In the genomic region with DNA sequence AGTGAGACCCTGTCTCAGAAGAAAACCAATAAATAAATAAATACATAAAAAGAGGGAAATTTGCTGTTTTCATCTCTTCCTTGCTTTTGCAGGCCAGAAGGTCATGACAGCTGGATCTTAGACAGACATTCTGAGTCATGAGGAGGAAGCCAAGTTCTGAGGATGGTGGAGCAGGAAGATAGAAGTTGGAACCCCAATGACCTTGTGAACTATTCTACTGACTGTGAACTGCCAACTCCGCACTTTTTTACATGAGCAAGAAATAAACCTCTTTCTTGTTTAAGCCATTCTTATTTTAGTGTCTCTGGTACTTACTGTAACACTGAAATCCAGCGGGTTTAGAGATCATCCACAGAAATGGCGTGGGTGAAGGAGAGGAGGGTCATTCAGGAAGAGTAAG, we compare ENCODE assay signal across 21 cellular contexts. TPM values are rescaled to one million over a fixed set of nuclear protein-coding genes. Genes with fewer than 3 reads are reported as not detected.
DNase-seq lines count a peak whose midpoint lies in the region; ATAC-seq and TF ChIP-seq lines count a peak whose summit lies in the region.
"Had no signal": no experiment of that assay in that cellular context is flagged by ENCODE, and none has a peak within 500 bp of the region (broad histone marks: within the 10 kb centered on the region; RNA-seq: fewer than 3 reads in every experiment).

No MANE protein-coding gene starts in this region.

- H4K20me1 ChIP-seq in DND-41 (ENCODE audit: insufficient read depth, low read length), result no peaks in the 10 kb centered on the region

- H3K27ac ChIP-seq in DND-41 (ENCODE audit: low read length), result 0 out of 2 replicates have a peak overlapping the region, but pooled peaks have one; percentile 9
- H3K27ac ChIP-seq: colonic mucosa, neural progenitor cell had no signal

- H3K9me3 Mint-ChIP-seq in activated naive CD4-positive, alpha-beta T cell treated with anti-CD3 and anti-CD28 coated beads for 36 hours, result no peaks in the 10 kb centered on the region
- peaks cover 24% of the 10 kb centered on the region for H3K9me3 Mint-ChIP-seq in activated T-helper 1 cell treated with anti-CD3 and anti-CD28 coated beads, Interleukin-12 subunit alpha, Interleukin-12 subunit beta, Interleukin-2, Interleukin-4 antibody, amounts not matched to agents 30 ng/mL and 10 ng/mL and 1 ng/mL, durations not matched to agents 14 hours and 24 hours and 36 hours
- peaks cover 0 to 29% (median 0%) of the 10 kb centered on the region in 9 donors for H3K9me3 Mint-ChIP-seq in naive thymus-derived CD8-positive, alpha-beta T cell
- H3K9me3 Mint-ChIP-seq in Caco-2 (ENCODE audit: unreplicated experiment), result no peaks in the 10 kb centered on the region
- H3K9me3 Mint-ChIP-seq: neural progenitor cell had no signal

- no peaks in the 10 kb centered on the region for H3K36me3 ChIP-seq in DND-41 (ENCODE audit: insufficient read depth, low read length)
- no peaks in the 10 kb centered on the region for H3K36me3 ChIP-seq in Caco-2 (ENCODE audit: control insufficient read depth, insufficient read depth, low read length)
- H3K36me3 ChIP-seq: colonic mucosa, HAP-1, neural progenitor cell had no signal

- peak overlapping the region; percentile 57 for H3K27ac Mint-ChIP-seq in activated naive CD4-positive, alpha-beta T cell treated with anti-CD3 and anti-CD28 coated beads for 36 hours
- peak overlapping the region; percentile 36 for H3K27ac Mint-ChIP-seq in activated T-helper 1 cell treated with anti-CD3 and anti-CD28 coated beads, Interleukin-12 subunit alpha, Interleukin-12 subunit beta, Interleukin-2, Interleukin-4 antibody, amounts not matched to agents 30 ng/mL and 10 ng/mL and 1 ng/mL, durations not matched to agents 14 hours and 24 hours and 36 hours
- peak overlapping the region; percentile 90 to 100 (median 96) for H3K27ac Mint-ChIP-seq in naive thymus-derived CD8-positive, alpha-beta T cell
- H3K27ac Mint-ChIP-seq in Caco-2 (ENCODE audit: unreplicated experiment), result no peak overlapping the region
- H3K27ac Mint-ChIP-seq: neural progenitor cell, progenitor cell of endocrine pancreas had no signal

- H3K79me2 ChIP-seq in DND-41 (ENCODE audit: insufficient read depth, low read length), result 0 out of 2 replicates have a peak, but pooled peaks cover 3% of the 10 kb centered on the region

- peaks cover 90% of the 10 kb centered on the region for H3K4me1 Mint-ChIP-seq in activated naive CD4-positive, alpha-beta T cell treated with anti-CD3 and anti-CD28 coated beads for 36 hours (ENCODE audit: low read depth)
- H3K4me1 Mint-ChIP-seq in activated T-helper 1 cell treated with anti-CD3 and anti-CD28 coated beads, Interleukin-12 subunit alpha, Interleukin-12 subunit beta, Interleukin-2, Interleukin-4 antibody, amounts not matched to agents 30 ng/mL and 10 ng/mL and 1 ng/mL, durations not matched to agents 14 hours and 24 hours and 36 hours (ENCODE audit: low read depth), result peaks cover 95% of the 10 kb centered on the region
- H3K4me1 Mint-ChIP-seq in naive thymus-derived CD8-positive, alpha-beta T cell, result peaks cover 59 to 99% (median 96%) of the 10 kb centered on the region in 4 donors
- H3K4me1 Mint-ChIP-seq in Caco-2 (ENCODE audit: low read depth, unreplicated experiment), result no peaks in the 10 kb centered on the region
- H3K4me1 Mint-ChIP-seq: neural progenitor cell had no signal

- H3K36me3 Mint-ChIP-seq in activated naive CD4-positive, alpha-beta T cell treated with anti-CD3 and anti-CD28 coated beads for 36 hours (ENCODE audit: low read depth), result peaks cover 5% of the 10 kb centered on the region
- H3K36me3 Mint-ChIP-seq in activated T-helper 1 cell treated with anti-CD3 and anti-CD28 coated beads, Interleukin-12 subunit alpha, Interleukin-12 subunit beta, Interleukin-2, Interleukin-4 antibody, amounts not matched to agents 30 ng/mL and 10 ng/mL and 1 ng/mL, durations not matched to agents 14 hours and 24 hours and 36 hours (ENCODE audit: low read depth), result peaks cover 49% of the 10 kb centered on the region
- peaks cover 14 to 41% (median 14%) of the 10 kb centered on the region in 3 donors for H3K36me3 Mint-ChIP-seq in naive thymus-derived CD8-positive, alpha-beta T cell
- H3K36me3 Mint-ChIP-seq in Caco-2 (ENCODE audit: insufficient read depth, unreplicated experiment), result no peaks in the 10 kb centered on the region
- H3K36me3 Mint-ChIP-seq: neural progenitor cell had no signal

- no peaks in the 10 kb centered on the region for H3K27me3 Mint-ChIP-seq in activated naive CD4-positive, alpha-beta T cell treated with anti-CD3 and anti-CD28 coated beads for 36 hours (ENCODE audit: low read depth)
- H3K27me3 Mint-ChIP-seq in activated T-helper 1 cell treated with anti-CD3 and anti-CD28 coated beads, Interleukin-12 subunit alpha, Interleukin-12 subunit beta, Interleukin-2, Interleukin-4 antibody, amounts not matched to agents 30 ng/mL and 10 ng/mL and 1 ng/mL, durations not matched to agents 14 hours and 24 hours and 36 hours (ENCODE audit: insufficient read depth), result no peaks in the 10 kb centered on the region
- H3K27me3 Mint-ChIP-seq in naive thymus-derived CD8-positive, alpha-beta T cell, result no peaks in the 10 kb centered on the region
- H3K27me3 Mint-ChIP-seq in Caco-2 (ENCODE audit: insufficient read depth, unreplicated experiment), result peaks cover 24% of the 10 kb centered on the region
- H3K27me3 Mint-ChIP-seq: progenitor cell of endocrine pancreas had no signal

- ATAC-seq in DND-41 (ENCODE audit: insufficient read depth, low read depth) (no peak), GM21367 (IDR thresholded peaks at IDR 0.05; ENCODE audit: unreplicated experiment) (no peak)
- no peak for ATAC-seq in naive thymus-derived CD8-positive, alpha-beta T cell

- intact Hi-C loops in activated naive CD4-positive, alpha-beta T cell treated with anti-CD3 and anti-CD28 coated beads for 36 hours (cut with micrococcal nuclease), result loop anchor here (10.0 kb wide), 1 partner anchor 646 kb away; the partner anchor contains the start of gene TAGLN2
- intact Hi-C loops in activated T-helper 1 cell treated with anti-CD3 and anti-CD28 coated beads, Interleukin-12 subunit alpha, Interleukin-12 subunit beta, Interleukin-2, Interleukin-4 antibody, amounts not matched to agents 30 ng/mL and 10 ng/mL and 1 ng/mL, durations not matched to agents 14 hours and 24 hours and 36 hours (cut with micrococcal nuclease), result no loop called here
- intact Hi-C loops in Caco-2 (cut with micrococcal nuclease; ENCODE audit: unreplicated experiment), result no loop called here

- no peak for TF ChIP-seq CTCF in DND-41 (IDR thresholded peaks at IDR 0.05; ENCODE audit: borderline replicate concordance, extremely low read depth, low read length, poor library complexity, severe bottlenecking)
- TF ChIP-seq CTCF in Caco-2 (IDR thresholded peaks at IDR 0.05; ENCODE audit: insufficient read depth in 1 of 2, low read depth in 1 of 2, low read length in 1 of 2, severe bottlenecking in 1 of 2, unreplicated experiment in 1 of 2), result no peak

- H3K4me3 Mint-ChIP-seq in activated naive CD4-positive, alpha-beta T cell treated with anti-CD3 and anti-CD28 coated beads for 36 hours, result no peak overlapping the region
- no peak overlapping the region for H3K4me3 Mint-ChIP-seq in activated T-helper 1 cell treated with anti-CD3 and anti-CD28 coated beads, Interleukin-12 subunit alpha, Interleukin-12 subunit beta, Interleukin-2, Interleukin-4 antibody, amounts not matched to agents 30 ng/mL and 10 ng/mL and 1 ng/mL, durations not matched to agents 14 hours and 24 hours and 36 hours
- H3K4me3 Mint-ChIP-seq in naive thymus-derived CD8-positive, alpha-beta T cell, result peak overlapping the region in 8 of 10 donors; percentile 3 to 66 (median 46)
- no peak overlapping the region for H3K4me3 Mint-ChIP-seq in Caco-2 (ENCODE audit: unreplicated experiment)
- H3K4me3 Mint-ChIP-seq: neural progenitor cell had no signal

- H3K27me3 ChIP-seq in DND-41 (ENCODE audit: insufficient read depth, low read length, poor library complexity) (no peaks in the 10 kb centered on the region), Caco-2 (replicated peaks; ENCODE audit: control insufficient read depth, insufficient read depth, low read length) (no peaks in the 10 kb centered on the region)
- H3K27me3 ChIP-seq: colonic mucosa, neural progenitor cell had no signal

- no peak overlapping the region for H2AFZ ChIP-seq in DND-41 (ENCODE audit: low read depth, low read length)
- H2AFZ ChIP-seq: neural progenitor cell had no signal

- peaks cover 45% of the 10 kb centered on the region for H3K4me1 ChIP-seq in DND-41 (ENCODE audit: insufficient read depth, low read length)
- no peaks in the 10 kb centered on the region for H3K4me1 ChIP-seq in Caco-2
- H3K4me1 ChIP-seq: colonic mucosa, HAP-1, neural progenitor cell had no signal

- CTCF ChIA-PET in activated naive CD4-positive, alpha-beta T cell treated with anti-CD3 and anti-CD28 coated beads for 36 hours (lab: Charles Lee), result interaction anchor here (1.2 to 1.4 kb wide), 2 partner anchors 26 to 36 kb away, joined by 3 to 5 read pairs; no protein-coding TSS in a partner anchor
- CTCF ChIA-PET in Caco-2 (lab: Charles Lee), result no interaction called here

- H3K4me2 ChIP-seq in DND-41 (ENCODE audit: insufficient read depth, low read length), result no peak overlapping the region
- H3K4me2 ChIP-seq: neural progenitor cell had no signal

- no peak overlapping the region for H3K9ac ChIP-seq in DND-41 (ENCODE audit: low read depth, low read length)
- H3K9ac ChIP-seq: neural progenitor cell had no signal

- POLR2A ChIA-PET in naive thymus-derived CD8-positive, alpha-beta T cell (lab: Charles Lee), result interaction anchor here (1.3 to 1.5 kb wide), 2 partner anchors 8 to 35 kb away, joined by 3 to 5 read pairs; partner anchors contain the start of gene CD84
- POLR2A ChIA-PET in Caco-2 (lab: Charles Lee), result interaction anchor here (0.6 kb wide), 1 partner anchor 8 kb away, joined by 6 read pairs; no protein-coding TSS in a partner anchor

- no peak for DNase-seq in activated naive CD4-positive, alpha-beta T cell treated with anti-CD3 and anti-CD28 coated beads for 36 hours
- no peak for DNase-seq in activated naive CD4-positive, alpha-beta T cell treated with anti-CD3 and anti-CD28 coated beads, Interleukin-2, amount 50 U/mL, for 16 hours
- no peak for DNase-seq in DND-41
- no peak for DNase-seq in activated T-helper 1 cell treated with anti-CD3 and anti-CD28 coated beads, Interleukin-12 subunit alpha, Interleukin-12 subunit beta, Interleukin-2, Interleukin-4 antibody, amounts not matched to agents 30 ng/mL and 10 ng/mL and 1 ng/mL, durations not matched to agents 14 hours and 24 hours and 36 hours (ENCODE audit: low spot score)
- DNase-seq in naive thymus-derived CD8-positive, alpha-beta T cell, result no peak
- DNase-seq in Caco-2, result no peak
- DNase-seq in pons (ENCODE audit: low spot score), result no peak
- DNase-seq: activated CD4-positive, CD25-positive, alpha-beta regulatory T cell treated with anti-CD3 and anti-CD28 coated beads, Interleukin-2, amount 50 U/mL, for 72 hours; activated CD8-positive, alpha-beta memory T cell treated with anti-CD3 and anti-CD28 coated beads, Interleukin-2, amount 50 U/mL, for 4 hours; colonic mucosa; left cardiac atrium; NCI-H1436; NCI-H510A treated with DMSO at 0.1 percent for 48 hours; stimulated activated CD4-positive, alpha-beta T cell treated with anti-CD3 and anti-CD28 coated beads, Interleukin-2, amount 100 ng/mL, for 24 hours; stimulated activated naive CD4-positive, alpha-beta T cell treated with Interleukin-2 at 50 U/mL for 16 hours; T1000; trophoblast cell had no signal

- H3K4me3 ChIP-seq in DND-41 (ENCODE audit: low read depth in 1 of 2, low read length in 2 of 2), result no peak overlapping the region
- no peak overlapping the region for H3K4me3 ChIP-seq in Caco-2 (ENCODE audit: low read depth, low read length)
- H3K4me3 ChIP-seq: colonic mucosa, HAP-1, neural progenitor cell had no signal

- no peaks in the 10 kb centered on the region for H3K9me3 ChIP-seq in DND-41 (ENCODE audit: insufficient read depth, low read length, severe bottlenecking)
- no peaks in the 10 kb centered on the region for H3K9me3 ChIP-seq in Caco-2
- H3K9me3 ChIP-seq: colonic mucosa, HAP-1 had no signal

- no TSS peak for BruUV-seq in Caco-2 (replicated peaks; lab: Mats Ljungman, UMichigan)

RNA-seq across cellular contexts. Expression of gene CD84, which starts 8.4 kb away (rescaled TPM):
- total RNA-seq in activated naive CD4-positive, alpha-beta T cell treated with anti-CD3 and anti-CD28 coated beads for 36 hours, result 1 to 10 TPM; 8.6 to 9.2 TPM
- 16.3 and 17.2 TPM in 2 replicates for total RNA-seq in activated T-helper 1 cell treated with anti-CD3 and anti-CD28 coated beads, Interleukin-12 subunit alpha, Interleukin-12 subunit beta, Interleukin-2, Interleukin-4 antibody, amounts not matched to agents 30 ng/mL and 10 ng/mL and 1 ng/mL, durations not matched to agents 14 hours and 24 hours and 36 hours
- 10 to 100 TPM; 81.5 to 83.4 TPM for total RNA-seq in naive thymus-derived CD8-positive, alpha-beta T cell
- polyA plus RNA-seq in naive thymus-derived CD8-positive, alpha-beta T cell, result 10 to 100 TPM; 17.5 to 19.0 (median 18.1) TPM
- not detected in 2 replicates for total RNA-seq in Caco-2 (2022)
- total RNA-seq: progenitor cell of endocrine pancreas had no signal

RNA-seq across cellular contexts. Expression of gene SLAMF6, which starts 47.8 kb away (rescaled TPM):
- total RNA-seq in activated naive CD4-positive, alpha-beta T cell treated with anti-CD3 and anti-CD28 coated beads for 36 hours, result 10 to 100 TPM; 55.0 to 55.5 TPM
- total RNA-seq in activated T-helper 1 cell treated with anti-CD3 and anti-CD28 coated beads, Interleukin-12 subunit alpha, Interleukin-12 subunit beta, Interleukin-2, Interleukin-4 antibody, amounts not matched to agents 30 ng/mL and 10 ng/mL and 1 ng/mL, durations not matched to agents 14 hours and 24 hours and 36 hours, result 46.8 and 50.1 TPM in 2 replicates
- total RNA-seq in naive thymus-derived CD8-positive, alpha-beta T cell, result 10 to 100 TPM; 39.7 to 42.5 TPM
- 10 to 100 TPM; 52.0 to 95.9 (median 69.5) TPM for polyA plus RNA-seq in naive thymus-derived CD8-positive, alpha-beta T cell
- total RNA-seq in Caco-2 (2022), result not detected in 2 replicates
- total RNA-seq: progenitor cell of endocrine pancreas had no signal

Comparison
In these comparisons a context has a peak if more than half of its experiments do, and no peak if none do; other contexts are left out.
1. H3K4me3 Mint-ChIP-seq: peak in naive thymus-derived CD8-positive, alpha-beta T cell (8 of 10); none in activated naive CD4-positive, alpha-beta T cell treated with anti-CD3 and anti-CD28 coated beads for 36 hours (single experiment), activated T-helper 1 cell treated with anti-CD3 and anti-CD28 coated beads, Interleukin-12 subunit alpha, Interleukin-12 subunit beta, Interleukin-2, Interleukin-4 antibody, amounts not matched to agents 30 ng/mL and 10 ng/mL and 1 ng/mL, durations not matched to agents 14 hours and 24 hours and 36 hours (single experiment) and Caco-2 (single experiment).
2. RNA of gene SLAMF6, which starts 47.8 kb away (total RNA-seq): 55.0 to 55.5 TPM in activated naive CD4-positive, alpha-beta T cell treated with anti-CD3 and anti-CD28 coated beads for 36 hours, 46.8 to 50.1 TPM in activated T-helper 1 cell treated with anti-CD3 and anti-CD28 coated beads, Interleukin-12 subunit alpha, Interleukin-12 subunit beta, Interleukin-2, Interleukin-4 antibody, amounts not matched to agents 30 ng/mL and 10 ng/mL and 1 ng/mL, durations not matched to agents 14 hours and 24 hours and 36 hours and 39.7 to 42.5 TPM in naive thymus-derived CD8-positive, alpha-beta T cell; not detected in Caco-2; every median in the first group is over 10 times any median in the second.